7 cellular contexts compared by ENCODE assay signal in the genomic region with DNA sequence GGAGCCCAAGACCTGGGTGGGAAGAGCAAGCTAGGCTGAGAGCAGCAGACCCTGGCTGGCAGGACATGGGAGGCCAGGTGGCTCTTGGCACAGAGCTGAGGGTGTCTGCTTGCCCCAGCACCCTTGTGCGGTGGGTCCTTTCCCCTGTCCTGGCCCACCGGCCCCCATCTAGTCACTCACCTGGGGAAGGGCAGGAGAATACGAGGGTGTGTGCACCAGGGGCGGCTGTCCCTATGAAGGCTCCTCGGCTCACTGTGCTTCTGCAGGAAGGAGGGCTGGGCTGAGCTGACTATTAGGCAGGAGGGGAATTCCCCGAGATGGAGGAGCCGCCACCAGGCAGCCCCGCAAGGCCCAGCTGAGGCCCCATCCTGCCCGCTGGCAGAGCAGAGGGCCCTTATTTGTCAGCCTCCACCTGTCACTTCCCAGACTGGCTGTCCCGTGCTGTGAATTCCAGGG. TPM values are rescaled to one million over a fixed set of nuclear protein-coding genes. Genes with fewer than 3 reads are reported as not detected.
DNase-seq lines count a peak whose midpoint lies in the region; ATAC-seq and TF ChIP-seq lines count a peak whose summit lies in the region.

No MANE protein-coding gene starts in this region.

- no peaks in the 10 kb centered on the region for H3K36me3 ChIP-seq in hepatocyte (replicated peaks; ENCODE audit: insufficient read depth, low read depth)

- H3K27ac ChIP-seq in hepatocyte = peak overlapping the region; percentile 85

- H3K4me1 ChIP-seq in hepatocyte (ENCODE audit: insufficient read depth) = peaks cover 25% of the 10 kb centered on the region

- H4K20me1 ChIP-seq in hepatocyte (ENCODE audit: insufficient read depth, poor library complexity, severe bottlenecking) = no peaks in the 10 kb centered on the region

- no peak overlapping the region for H3K4me3 ChIP-seq in hepatocyte

- H3K9me3 ChIP-seq in hepatocyte (ENCODE audit: low read depth) = no peaks in the 10 kb centered on the region

- peak; percentile 63 for DNase-seq in activated CD4-positive, alpha-beta T cell treated with anti-CD3 and anti-CD28 coated beads, Interleukin-2, amount 50 U/mL, for 1 hour
- peak; percentile 49 for DNase-seq in hepatocyte (ENCODE audit: low spot score)
- peak; percentile 6 to 50 (median 30) for DNase-seq in stimulated activated naive CD4-positive, alpha-beta T cell (lab: John Stamatoyannopoulos, UW)
- no peak for DNase-seq in ureter (ENCODE audit: low spot score)
- DNase-seq in NCI-H2196 (lab: John Stamatoyannopoulos, UW; ENCODE audit: unreplicated experiment) = no peak

- H3K4me2 ChIP-seq in hepatocyte = peak overlapping the region; percentile 39

- no peak for TF ChIP-seq CTCF in hepatocyte (IDR thresholded peaks at IDR 0.05; ENCODE audit: poor library complexity)

- no peak overlapping the region for H2AFZ ChIP-seq in hepatocyte

- H3K9me2 ChIP-seq in hepatocyte (replicated peaks; ENCODE audit: insufficient read depth) = no peaks in the 10 kb centered on the region

- WGBS in hepatocyte (ENCODE audit: low lambda C conversion rate, missing lambda C conversion rate) = 78% methylated on average over 10 of the region's 10 CpGs

- peak; percentile 72 for ATAC-seq in GM19328 (IDR thresholded peaks at IDR 0.05; ENCODE audit: unreplicated experiment)
- peak; percentile 72 for ATAC-seq in HG03175 (IDR thresholded peaks at IDR 0.05; ENCODE audit: unreplicated experiment)

- H3K79me2 ChIP-seq in hepatocyte = peaks cover 10% of the 10 kb centered on the region

- H3K27me3 ChIP-seq in hepatocyte = no peaks in the 10 kb centered on the region

RNA-seq across cellular contexts. Expression of a gene that starts 6.1 kb away (rescaled TPM):
- total RNA-seq in hepatocyte (54.3 and 64.6 TPM in 2 replicates), ureter (75.4 TPM)
- polyA plus RNA-seq in hepatocyte = 48.0 and 57.0 TPM in 2 replicates

Comparison
In these comparisons a context has a peak if more than half of its experiments do, and no peak if none do; other contexts are left out.
1. DNase-seq: peak in activated CD4-positive, alpha-beta T cell treated with anti-CD3 and anti-CD28 coated beads, Interleukin-2, amount 50 U/mL, for 1 hour (single experiment), hepatocyte (single experiment) and stimulated activated naive CD4-positive, alpha-beta T cell (6 of 6); none in ureter (single experiment) and NCI-H2196 (single experiment).